19 cellular contexts compared by ENCODE assay signal in genomic region chr10:130493021-130493420, GRCh38.
"Had no signal": no experiment of that assay in that cellular context is flagged by ENCODE, and none has a peak within 500 bp of the region (broad histone marks: within the 10 kb centered on the region; RNA-seq: fewer than 3 reads in every experiment).

No MANE protein-coding gene starts in this region.

- H3K27me3 ChIP-seq: ovary, right lobe of liver, tibial nerve, upper lobe of right lung, uterus had no signal

- H3K9me3 ChIP-seq: ovary, right lobe of liver, thoracic aorta, upper lobe of right lung, uterus had no signal

- H3K4me3 ChIP-seq: dorsolateral prefrontal cortex, lung, mucosa of descending colon, ovary, right lobe of liver, thoracic aorta, tibial nerve, upper lobe of right lung, uterus had no signal

- ATAC-seq: stimulated activated naive CD8-positive, alpha-beta T cell treated with anti-CD3 and anti-CD28 coated beads, Interleukin-15, Interleukin-2, amounts not matched to agents 100 U/mL and 50 U/mL, for 24 hours; upper lobe of right lung had no signal

- H3K36me3 ChIP-seq: ovary, right lobe of liver, thoracic aorta, tibial nerve, upper lobe of right lung, uterus had no signal

- H3K27ac ChIP-seq: dorsolateral prefrontal cortex, ovary, right lobe of liver, thoracic aorta, tibial nerve, upper lobe of right lung, uterus had no signal

- H3K4me1 ChIP-seq: right lobe of liver, tibial nerve, upper lobe of right lung, uterus had no signal

- FAIRE-seq: colon, frontal cortex, keratinocyte had no signal

- DNase-seq: effector CD4-positive, alpha-beta T cell; mucosa of descending colon; naive B cell; nephron progenitor cell; occipital lobe; ovary; stimulated activated CD4-positive, alpha-beta T cell treated with anti-CD3 and anti-CD28 coated beads, Interleukin-4, amount 100 ng/mL, for 4 hours; stimulated activated naive CD8-positive, alpha-beta T cell treated with anti-CD3 and anti-CD28 coated beads, Interleukin-15, Interleukin-2, amounts not matched to agents 100 U/mL and 50 U/mL, for 24 hours; substantia nigra; upper lobe of right lung; uterus had no signal
